ENCODE assay signal across 11 cellular contexts in the genomic region with DNA sequence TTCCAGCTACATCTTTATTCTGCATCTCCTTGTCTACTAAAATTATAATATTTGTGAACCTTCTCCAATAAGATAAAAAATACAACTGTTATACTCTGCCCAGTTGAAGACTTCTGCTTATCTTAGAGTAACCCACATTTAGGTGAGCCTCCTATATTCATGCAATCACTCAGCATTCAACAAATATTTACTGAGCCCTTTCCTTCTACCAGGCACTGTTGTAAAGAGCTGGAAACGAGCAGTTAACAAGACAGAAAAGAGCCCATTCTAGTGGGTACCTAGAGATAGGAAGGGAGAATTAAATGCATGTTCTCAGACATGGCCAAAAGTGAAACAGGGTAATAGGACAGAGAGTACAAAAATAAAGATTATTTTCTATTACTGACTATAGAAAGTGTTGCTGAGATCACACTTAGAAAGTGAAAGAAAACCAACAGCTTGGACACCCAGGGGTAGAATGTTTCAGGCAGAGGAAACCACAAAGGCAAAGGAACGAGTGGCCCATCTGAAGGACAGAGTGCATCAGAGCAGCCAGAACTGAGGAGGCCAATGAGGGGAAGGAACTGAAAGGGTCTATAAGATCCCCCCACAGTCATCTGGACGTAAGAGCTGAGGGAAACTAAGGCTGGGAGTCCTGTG. TPM values are rescaled to one million over a fixed set of nuclear protein-coding genes. Genes with fewer than 3 reads are reported as not detected.
A peak's percentile ranks its signal among the peaks of the same experiment; 100 is the strongest.
DNase-seq lines count a peak whose midpoint lies in the region; ATAC-seq and TF ChIP-seq lines count a peak whose summit lies in the region.
"Had no signal": no experiment of that assay in that cellular context is flagged by ENCODE, and none has a peak within 500 bp of the region (broad histone marks: within the 10 kb centered on the region; RNA-seq: fewer than 3 reads in every experiment).

No MANE protein-coding gene starts in this region.

- H3K27ac Mint-ChIP-seq in immature natural killer cell (peak overlapping the region; percentile 62 to 90 (median 76)), CD14-positive monocyte (peak overlapping the region in 1 of 7 donors; percentile 35)

- H3K36me3 Mint-ChIP-seq in immature natural killer cell = no peaks in the 10 kb centered on the region
- H3K36me3 Mint-ChIP-seq in CD14-positive monocyte = no peaks in the 10 kb centered on the region

- DNase-seq in immature natural killer cell (peak; percentile 21 to 36 (median 26)), CD14-positive monocyte (ENCODE audit: low spot score) (no peak)
- no peak for DNase-seq in effector memory CD4-positive, alpha-beta T cell
- DNase-seq: Right ventricle myocardium superior had no signal

- H3K27ac ChIP-seq in gastroesophageal sphincter = no peak overlapping the region
- H3K27ac ChIP-seq in effector memory CD4-positive, alpha-beta T cell (ENCODE audit: insufficient read depth, low read length, poor library complexity, severe bottlenecking) = no peak overlapping the region
- H3K27ac ChIP-seq: parathyroid adenoma had no signal

- TF ChIP-seq EP300 in gastroesophageal sphincter (IDR thresholded peaks at IDR 0.05) = no peak

- H3K27me3 Mint-ChIP-seq in immature natural killer cell (ENCODE audit: low read depth in 3 of 3) = peaks cover 0 to 2% (median under 1%) of the 10 kb centered on the region in 3 donors
- H3K27me3 Mint-ChIP-seq in CD14-positive monocyte (ENCODE audit: low read depth in 3 of 3) = no peaks in the 10 kb centered on the region

- no peak for TF ChIP-seq CTCF in CD14-positive monocyte (IDR thresholded peaks at IDR 0.05)
- TF ChIP-seq CTCF in gastroesophageal sphincter (IDR thresholded peaks at IDR 0.05) = no peak

- 52 to 78% methylated on average over 3 of the region's 3 CpGs for WGBS in gastroesophageal sphincter (ENCODE audit: low coverage in 1 of 2), 2 donors

- peaks cover 52 to 53% of the 10 kb centered on the region in 2 donors for H3K4me1 Mint-ChIP-seq in immature natural killer cell
- peaks cover 17% of the 10 kb centered on the region for H3K4me1 Mint-ChIP-seq in CD14-positive monocyte

- no peaks in the 10 kb centered on the region for H3K36me3 ChIP-seq in gastroesophageal sphincter
- no peaks in the 10 kb centered on the region for H3K36me3 ChIP-seq in effector memory CD4-positive, alpha-beta T cell (ENCODE audit: control insufficient read depth, insufficient read depth, low read length)

- H3K4me1 ChIP-seq in gastroesophageal sphincter = peaks cover 0 to 13% (median 0%) of the 10 kb centered on the region in 3 donors
- H3K4me1 ChIP-seq in effector memory CD4-positive, alpha-beta T cell (ENCODE audit: control insufficient read depth, insufficient read depth, low read length, poor library complexity, severe bottlenecking) = no peaks in the 10 kb centered on the region
- H3K4me1 ChIP-seq: parathyroid adenoma had no signal

- no peaks in the 10 kb centered on the region for H3K9me3 ChIP-seq in gastroesophageal sphincter
- no peaks in the 10 kb centered on the region for H3K9me3 ChIP-seq in effector memory CD4-positive, alpha-beta T cell (ENCODE audit: control insufficient read depth, low read length)

- peak overlapping the region; percentile 4 to 71 (median 69) for H3K4me3 Mint-ChIP-seq in immature natural killer cell
- H3K4me3 Mint-ChIP-seq in CD14-positive monocyte = no peak overlapping the region

- no peak for TF ChIP-seq POLR2A in gastroesophageal sphincter (IDR thresholded peaks at IDR 0.05)

- no peak overlapping the region for H3K4me3 ChIP-seq in gastroesophageal sphincter
- no peak overlapping the region for H3K4me3 ChIP-seq in effector memory CD4-positive, alpha-beta T cell (ENCODE audit: insufficient read depth, low read depth, low read length, poor library complexity, severe bottlenecking)

- H3K9me3 Mint-ChIP-seq in immature natural killer cell (no peaks in the 10 kb centered on the region), CD14-positive monocyte (no peaks in the 10 kb centered on the region)

- ATAC-seq in GM18870 (IDR thresholded peaks at IDR 0.05; ENCODE audit: unreplicated experiment) (peak; percentile 97), GM21576 (IDR thresholded peaks at IDR 0.05; ENCODE audit: unreplicated experiment) (peak; percentile 95), HG03354 (IDR thresholded peaks at IDR 0.05; ENCODE audit: poor library complexity, severe bottlenecking, unreplicated experiment) (peak; percentile 98), gastroesophageal sphincter (no peak)
- no peak for ATAC-seq in activated CD4-positive, CD25-positive, alpha-beta regulatory T cell treated with anti-CD3 and anti-CD28 coated beads, Interleukin-2, amount 50 U/mL, for 24 hours

- no peaks in the 10 kb centered on the region for H3K27me3 ChIP-seq in gastroesophageal sphincter
- no peaks in the 10 kb centered on the region for H3K27me3 ChIP-seq in effector memory CD4-positive, alpha-beta T cell (replicated peaks; ENCODE audit: control insufficient read depth, insufficient read depth, low read length, poor library complexity, severe bottlenecking)

- intact Hi-C loops in CD14-positive monocyte (cut with micrococcal nuclease) = no loop called here

RNA-seq across cellular contexts. Expression of a gene that starts 50.8 kb away (rescaled TPM):
- polyA plus RNA-seq in immature natural killer cell (not detected), CD14-positive monocyte (not detected)
- total RNA-seq in gastroesophageal sphincter = not detected
- total RNA-seq: MCF 10A, Right ventricle myocardium superior had no signal

Comparison
In these comparisons a context has a peak if more than half of its experiments do, and no peak if none do; other contexts are left out.
1. ATAC-seq: peak in GM18870 (single experiment), GM21576 (single experiment) and HG03354 (single experiment); none in gastroesophageal sphincter (single experiment) and activated CD4-positive, CD25-positive, alpha-beta regulatory T cell treated with anti-CD3 and anti-CD28 coated beads, Interleukin-2, amount 50 U/mL, for 24 hours (0 of 2).
2. DNase-seq: peak in immature natural killer cell (3 of 3); none in CD14-positive monocyte (single experiment) and effector memory CD4-positive, alpha-beta T cell (0 of 3).
3. H3K4me3 Mint-ChIP-seq: peak in immature natural killer cell (5 of 5); none in CD14-positive monocyte (0 of 2).